36 cellular contexts compared by ENCODE assay signal in the genomic region with DNA sequence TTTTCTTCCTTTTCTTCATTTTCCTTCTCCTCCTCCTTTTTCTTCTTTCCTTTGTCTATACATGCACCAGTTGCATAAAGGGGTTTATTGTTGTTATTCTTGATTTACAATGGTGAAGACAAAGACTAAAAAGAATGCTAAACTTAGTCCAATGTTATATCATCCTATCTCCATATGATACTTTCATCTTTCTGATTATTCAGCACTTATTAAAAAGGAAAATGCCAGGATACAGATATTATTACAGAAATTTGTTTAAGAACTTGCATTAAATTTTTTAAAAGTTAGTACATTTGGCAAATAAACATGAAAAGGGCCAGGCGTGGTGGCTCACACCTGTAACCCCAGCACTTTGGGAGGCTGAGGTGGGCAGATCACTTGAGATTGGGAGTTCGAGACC.
"Had no signal": no experiment of that assay in that cellular context is flagged by ENCODE, and none has a peak within 500 bp of the region (broad histone marks: within the 10 kb centered on the region; RNA-seq: fewer than 3 reads in every experiment).

No MANE protein-coding gene starts in this region.

- DNase-seq: Kasumi-1, MG63, MM.1S, MV-4-11, NCI-H1048, NCI-H1092, NCI-H1092 treated with DMSO at 0.1 percent for 48 hours, NCI-H1105, NCI-H1105 treated with DMSO at 0.1 percent for 48 hours, NCI-H1417, NCI-H1417 treated with DMSO at 0.1 percent for 48 hours, NCI-H1436, NCI-H1436 treated with DMSO at 0.1 percent for 48 hours, NCI-H146, NCI-H1694, NCI-H1694 treated with DMSO at 0.1 percent for 48 hours, NCI-H187, NCI-H187 treated with DMSO at 0.1 percent for 48 hours, NCI-H1930, NCI-H2029, NCI-H2029 treated with DMSO at 0.1 percent for 48 hours, NCI-H2081, NCI-H2081 treated with DMSO at 0.1 percent for 48 hours, NCI-H2107, NCI-H2171, NCI-H2171 treated with DMSO at 0.1 percent for 48 hours, NCI-H2227 treated with DMSO at 0.1 percent for 48 hours, NCI-H226, NCI-H345, NCI-H446, NCI-H446 treated with DMSO at 0.1 percent for 48 hours, NCI-H510A, NCI-H510A treated with DMSO at 0.1 percent for 48 hours, NCI-H524, NCI-H524 treated with DMSO at 0.1 percent for 48 hours, NCI-H526 had no signal

- H3K36me3 ChIP-seq: MG63 had no signal

- H3K27me3 ChIP-seq: MG63 had no signal

- H3K4me3 ChIP-seq: MG63 had no signal
